28 cellular contexts compared by ENCODE assay signal in genomic region chr4:16603178-16603577, GRCh38.
"Had no signal": no experiment of that assay in that cellular context is flagged by ENCODE, and none has a peak within 500 bp of the region (broad histone marks: within the 10 kb centered on the region; RNA-seq: fewer than 3 reads in every experiment).

No MANE protein-coding gene starts in this region.

- H3K27me3 ChIP-seq: stomach, suprapubic skin, testis, thyroid gland, tibial artery, tibial nerve, transverse colon, upper lobe of left lung, upper lobe of right lung, uterus, vagina had no signal

- H3K27ac ChIP-seq: stomach, suprapubic skin, testis, thoracic aorta, thyroid gland, tibial artery, tibial nerve, transverse colon, upper lobe of left lung, upper lobe of right lung, uterus, vagina had no signal

- H3K9me3 ChIP-seq: stomach, suprapubic skin, testis, thoracic aorta, thyroid gland, tibial artery, tibial nerve, transverse colon, upper lobe of left lung, upper lobe of right lung, uterus, vagina had no signal

- H3K4me3 Mint-ChIP-seq: stimulated activated effector memory CD8-positive, alpha-beta T cell treated with anti-CD3 and anti-CD28 coated beads, Interleukin-12 subunit alpha, Interleukin-12 subunit beta, amount 100 ng/mL, for 72 hours; stimulated activated memory B cell treated with anti-CD40 and anti-IgM and Interleukin-4, amounts not matched to agents 10 μg/mL and 1 μg/mL and 100 μg/mL, for 72 hours; stimulated activated naive B cell treated with anti-CD40 and anti-IgM and Interleukin-4, amounts not matched to agents 10 μg/mL and 1 μg/mL and 100 μg/mL, for 72 hours; stimulated activated naive CD8-positive, alpha-beta T cell treated with anti-CD3 and anti-CD28 coated beads, Interleukin-15, amount 100 ng/mL, for 72 hours; stimulated activated naive CD8-positive, alpha-beta T cell treated with anti-CD3 and anti-CD28 coated beads, Interleukin-15, Interleukin-2, amounts not matched to agents 100 ng/mL and 50 ng/mL, for 24 hours; type B pancreatic cell had no signal

- ATAC-seq: stimulated activated effector memory CD8-positive, alpha-beta T cell treated with anti-CD3 and anti-CD28 coated beads, Interleukin-12 subunit alpha, Interleukin-12 subunit beta, amount 100 ng/mL, for 72 hours; stimulated activated memory B cell treated with anti-CD40 and anti-IgM and Interleukin-4, amounts not matched to agents 10 μg/mL and 1 μg/mL and 100 μg/mL, for 72 hours; stimulated activated naive B cell treated with anti-CD40 and anti-IgM and Interleukin-4, amounts not matched to agents 10 μg/mL and 1 μg/mL and 100 μg/mL, for 72 hours; stimulated activated naive CD8-positive, alpha-beta T cell treated with anti-CD3 and anti-CD28 coated beads, Interleukin-15, amount 100 ng/mL, for 72 hours; stimulated activated naive CD8-positive, alpha-beta T cell treated with anti-CD3 and anti-CD28 coated beads, Interleukin-15, Interleukin-2, amounts not matched to agents 100 U/mL and 50 U/mL, for 24 hours; upper lobe of right lung had no signal

- H3K27me3 Mint-ChIP-seq: stimulated activated memory B cell treated with anti-CD40 and anti-IgM and Interleukin-4, amounts not matched to agents 10 μg/mL and 1 μg/mL and 100 μg/mL, for 72 hours; stimulated activated naive B cell treated with anti-CD40 and anti-IgM and Interleukin-4, amounts not matched to agents 10 μg/mL and 1 μg/mL and 100 μg/mL, for 72 hours; stimulated activated naive CD8-positive, alpha-beta T cell treated with anti-CD3 and anti-CD28 coated beads, Interleukin-15, amount 100 ng/mL, for 72 hours; stimulated activated naive CD8-positive, alpha-beta T cell treated with anti-CD3 and anti-CD28 coated beads, Interleukin-15, Interleukin-2, amounts not matched to agents 100 ng/mL and 50 ng/mL, for 24 hours; type B pancreatic cell had no signal

- DNase-seq: stimulated activated CD4-positive, alpha-beta T cell treated with anti-CD3 and anti-CD28 coated beads, Interleukin-2, amount 100 ng/mL, for 48 hours; stimulated activated CD4-positive, alpha-beta T cell treated with anti-CD3 and anti-CD28 coated beads, Interleukin-4, amount 100 ng/mL, for 1 hour; stimulated activated CD4-positive, alpha-beta T cell treated with anti-CD3 and anti-CD28 coated beads, Interleukin-4, amount 100 ng/mL, for 24 hours; stimulated activated CD4-positive, alpha-beta T cell treated with anti-CD3 and anti-CD28 coated beads, Interleukin-4, amount 100 ng/mL, for 4 hours; stimulated activated CD8-positive, alpha-beta memory T cell treated with anti-CD3 and anti-CD28 coated beads, Interleukin-4, amount 100 ng/mL, for 48 hours; stimulated activated naive B cell treated with anti-CD40 and anti-IgM and Interleukin-4, amounts not matched to agents 10 μg/mL and 1 μg/mL and 100 μg/mL, for 72 hours; stimulated activated naive CD4-positive, alpha-beta T cell; stimulated activated naive CD4-positive, alpha-beta T cell treated with Interleukin-2 at 50 U/mL for 16 hours; stimulated activated naive CD8-positive, alpha-beta T cell treated with anti-CD3 and anti-CD28 coated beads, Interleukin-15, amount 100 ng/mL, for 72 hours; stimulated activated naive CD8-positive, alpha-beta T cell treated with anti-CD3 and anti-CD28 coated beads, Interleukin-15, Interleukin-2, amounts not matched to agents 100 U/mL and 50 U/mL, for 24 hours; stomach; substantia nigra; testis; thyroid gland; tibial artery; transverse colon; trophoblast cell; upper lobe of left lung; upper lobe of right lung; uterus had no signal

- H3K9me3 Mint-ChIP-seq: stimulated activated naive B cell treated with anti-CD40 and anti-IgM and Interleukin-4, amounts not matched to agents 10 μg/mL and 1 μg/mL and 100 μg/mL, for 72 hours; stimulated activated naive CD8-positive, alpha-beta T cell treated with anti-CD3 and anti-CD28 coated beads, Interleukin-15, amount 100 ng/mL, for 72 hours had no signal

- H3K36me3 Mint-ChIP-seq: stimulated activated effector memory CD8-positive, alpha-beta T cell treated with anti-CD3 and anti-CD28 coated beads, Interleukin-12 subunit alpha, Interleukin-12 subunit beta, amount 100 ng/mL, for 72 hours; stimulated activated memory B cell treated with anti-CD40 and anti-IgM and Interleukin-4, amounts not matched to agents 10 μg/mL and 1 μg/mL and 100 μg/mL, for 72 hours; stimulated activated naive B cell treated with anti-CD40 and anti-IgM and Interleukin-4, amounts not matched to agents 10 μg/mL and 1 μg/mL and 100 μg/mL, for 72 hours; type B pancreatic cell had no signal

- H3K27ac Mint-ChIP-seq: stimulated activated effector memory CD8-positive, alpha-beta T cell treated with anti-CD3 and anti-CD28 coated beads, Interleukin-12 subunit alpha, Interleukin-12 subunit beta, amount 100 ng/mL, for 72 hours; stimulated activated memory B cell treated with anti-CD40 and anti-IgM and Interleukin-4, amounts not matched to agents 10 μg/mL and 1 μg/mL and 100 μg/mL, for 72 hours; stimulated activated naive B cell treated with anti-CD40 and anti-IgM and Interleukin-4, amounts not matched to agents 10 μg/mL and 1 μg/mL and 100 μg/mL, for 72 hours; stimulated activated naive CD8-positive, alpha-beta T cell treated with anti-CD3 and anti-CD28 coated beads, Interleukin-15, amount 100 ng/mL, for 72 hours; stimulated activated naive CD8-positive, alpha-beta T cell treated with anti-CD3 and anti-CD28 coated beads, Interleukin-15, Interleukin-2, amounts not matched to agents 100 ng/mL and 50 ng/mL, for 24 hours; type B pancreatic cell had no signal

- H3K36me3 ChIP-seq: stomach, suprapubic skin, thoracic aorta, thyroid gland, tibial artery, tibial nerve, transverse colon, upper lobe of left lung, upper lobe of right lung, uterus, vagina had no signal

- H3K4me3 ChIP-seq: stomach, suprapubic skin, testis, thoracic aorta, thyroid gland, tibial artery, tibial nerve, transverse colon, upper lobe of left lung, upper lobe of right lung, uterus, vagina had no signal

- H3K4me1 ChIP-seq: tibial artery, transverse colon had no signal

- H3K4me1 Mint-ChIP-seq: stimulated activated effector memory CD8-positive, alpha-beta T cell treated with anti-CD3 and anti-CD28 coated beads, Interleukin-12 subunit alpha, Interleukin-12 subunit beta, amount 100 ng/mL, for 72 hours; stimulated activated memory B cell treated with anti-CD40 and anti-IgM and Interleukin-4, amounts not matched to agents 10 μg/mL and 1 μg/mL and 100 μg/mL, for 72 hours; stimulated activated naive B cell treated with anti-CD40 and anti-IgM and Interleukin-4, amounts not matched to agents 10 μg/mL and 1 μg/mL and 100 μg/mL, for 72 hours; stimulated activated naive CD8-positive, alpha-beta T cell treated with anti-CD3 and anti-CD28 coated beads, Interleukin-15, amount 100 ng/mL, for 72 hours had no signal
